ENCODE assay signal across 23 cellular contexts in the genomic region with DNA sequence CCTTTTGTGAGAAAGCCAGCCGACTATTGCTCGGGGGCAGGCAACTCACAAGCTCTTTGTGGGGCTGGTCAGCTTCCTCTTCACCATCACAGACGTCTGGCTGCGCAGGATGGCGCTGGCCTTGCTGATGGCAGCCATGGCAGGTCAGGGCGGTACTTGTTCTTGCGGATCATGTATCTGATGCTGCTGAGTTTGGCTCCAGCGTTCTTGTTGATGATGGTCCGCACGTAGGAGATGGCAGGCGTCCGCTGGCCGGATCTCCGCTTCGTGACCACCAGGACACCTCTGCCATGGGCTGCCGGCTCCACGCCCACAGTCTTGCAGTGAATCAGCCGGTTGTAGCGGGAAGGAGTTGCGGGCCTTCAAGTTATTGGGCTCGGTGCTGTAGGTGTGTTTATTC.
DNase-seq lines count a peak whose midpoint lies in the region; ATAC-seq, FAIRE-seq and TF ChIP-seq lines count a peak whose summit lies in the region.
"Had no signal": no experiment of that assay in that cellular context is flagged by ENCODE, and none has a peak within 500 bp of the region (broad histone marks: within the 10 kb centered on the region; RNA-seq: fewer than 3 reads in every experiment).

No MANE protein-coding gene starts in this region.

- H3K23me2 ChIP-seq in H1 (ENCODE audit: low read depth, low read length) = no peaks in the 10 kb centered on the region; the same call in 1 of the 2 replicates

- H3K4me3 ChIP-seq in H1 (ENCODE audit: extremely low read depth in 1 of 4, insufficient read depth in 2 of 4, low read depth in 3 of 4, low read length in 4 of 4) = no peak overlapping the region
- H3K4me3 ChIP-seq: A549; BLaER1 treated with 17β-estradiol and CSF1 and Interleukin-3, amounts not matched to agents 10 nM and 100 nM had no signal

- H2BK12ac ChIP-seq in H1 (ENCODE audit: low read depth, low read length) = no peak overlapping the region

- intact Hi-C loops in Right ventricle myocardium inferior (cut with DNase I) = no loop called here
- intact Hi-C loops in left ventricle myocardium superior (cut with micrococcal nuclease) = no loop called here

- no peaks in the 10 kb centered on the region for H3K4me1 Mint-ChIP-seq in neural crest cell
- H3K4me1 Mint-ChIP-seq: B cell had no signal

- H3K27me3 Mint-ChIP-seq in neural crest cell (ENCODE audit: low read depth) = peaks cover 4% of the 10 kb centered on the region

- TF ChIP-seq EP300 in H1 (IDR thresholded peaks at IDR 0.05; ENCODE audit: borderline replicate concordance in 1 of 2, low read depth in 2 of 2, low read length in 2 of 2) = no peak

- H3K4me1 ChIP-seq in H1 (replicated peaks in 1 of 4; ENCODE audit: control insufficient read depth in 3 of 4, insufficient read depth in 4 of 4, low read length in 3 of 4) = no peaks in the 10 kb centered on the region
- H3K4me1 ChIP-seq: A549; BLaER1 treated with 17β-estradiol and CSF1 and Interleukin-3, amounts not matched to agents 10 nM and 100 nM; Caco-2 had no signal

- no peak overlapping the region for H3K27ac ChIP-seq in H1 (ENCODE audit: low read depth, low read length)
- H3K27ac ChIP-seq: 22Rv1; A549; BLaER1 treated with 17β-estradiol and CSF1 and Interleukin-3, amounts not matched to agents 10 nM and 100 nM; C4-2B had no signal

- TF ChIP-seq RAD21 in H1 (IDR thresholded peaks at IDR 0.05 in 1 of 2, conservative IDR thresholded peaks at IDR 0.05 in 1 of 2; ENCODE audit: low read depth in 2 of 2, low read length in 2 of 2) = no peak

- no peaks in the 10 kb centered on the region for H3K79me2 ChIP-seq in H1 (ENCODE audit: control insufficient read depth in 1 of 2, insufficient read depth in 2 of 2, low read length in 2 of 2)

- H3K23ac ChIP-seq in H1 (ENCODE audit: insufficient read length) = no peak overlapping the region

- TF ChIP-seq CTCF in H1 (IDR thresholded peaks at IDR 0.05; ENCODE audit: control extremely low read depth in 1 of 3, insufficient read depth in 1 of 3, low read depth in 1 of 3, low read length in 3 of 3) = no peak
- TF ChIP-seq CTCF in neural crest cell (conservative IDR thresholded peaks at IDR 0.05) = no peak

- H3K9ac ChIP-seq in H1 (replicated peaks in 1 of 4; ENCODE audit: extremely low read depth in 1 of 4, low read depth in 3 of 4, low read length in 3 of 4) = no peak overlapping the region
- H3K9ac ChIP-seq: BLaER1 treated with 17β-estradiol and CSF1 and Interleukin-3, amounts not matched to agents 10 nM and 100 nM had no signal

- DNase-seq in Right ventricle myocardium inferior (ENCODE audit: missing footprints) (peak; percentile 56), left ventricle myocardium superior (no peak), H1 (ENCODE audit: low read depth in 1 of 2, low spot score in 2 of 2) (no peak), neural crest cell (ENCODE audit: low read depth, low spot score) (no peak), islet precursor cell (no peak), T-helper 9 cell (no peak)
- no peak for DNase-seq in activated effector memory CD4-positive, alpha-beta T cell treated with Interleukin-2 at 50 U/mL for 16 hours
- DNase-seq: AML-193; Caco-2; Calu3; CD4-positive, alpha-beta T cell; CD8-positive, alpha-beta T cell; DMS79 treated with DMSO at 0.1 percent for 48 hours; GF-D8 had no signal

- no peak overlapping the region for H3K18ac ChIP-seq in H1 (ENCODE audit: extremely low read depth, low read length)

- H4K5ac ChIP-seq in H1 (ENCODE audit: insufficient read length, low read depth, low read length) = no peak overlapping the region

- CTCF ChIA-PET in H1 (lab: Charles Lee; ENCODE audit: partially characterized antibody) = interaction anchor here (0.7 to 1.3 kb wide), 3 partner anchors 45 to 240 kb away, joined by 3 read pairs; no protein-coding TSS in a partner anchor

- 86% methylated on average over 18 of the region's 21 CpGs; no CpG with 5 or more reads in 1 of the 2 experiments for WGBS in H1 (ENCODE audit: extremely low coverage in 1 of 2, insufficient coverage in 1 of 2, insufficient read length in 1 of 2, insufficient replicate concordance in 2 of 2, low coverage in 1 of 2, low lambda C conversion rate in 2 of 2, missing lambda C conversion rate in 1 of 2), 2 experiments

- H3K36me3 Mint-ChIP-seq in neural crest cell (ENCODE audit: low read depth) = no peaks in the 10 kb centered on the region
- H3K36me3 Mint-ChIP-seq: CD8-positive, alpha-beta T cell had no signal

- POLR2A ChIA-PET in H1 (lab: Charles Lee; ENCODE audit: partially characterized antibody) = interaction anchor here (1.0 kb wide), 1 partner anchor 13 kb away, joined by 3 read pairs; no protein-coding TSS in a partner anchor

- no peaks in the 10 kb centered on the region for H3K27me3 ChIP-seq in H1 (replicated peaks in 1 of 4; ENCODE audit: control insufficient read depth in 3 of 4, extremely low read depth in 1 of 4, insufficient read depth in 3 of 4, low read length in 3 of 4)

- H2BK5ac ChIP-seq in H1 (ENCODE audit: low read depth, low read length) = no peak overlapping the region

- H4K20me1 ChIP-seq in H1 (replicated peaks in 1 of 2; ENCODE audit: control insufficient read depth in 1 of 2, insufficient read depth in 2 of 2, low read length in 2 of 2) = no peaks in the 10 kb centered on the region
- H4K20me1 ChIP-seq: BLaER1 treated with 17β-estradiol and CSF1 and Interleukin-3, amounts not matched to agents 10 nM and 100 nM had no signal

- peak overlapping the region; percentile 37; the same call in 1 of the 2 replicates for H4K8ac ChIP-seq in H1 (ENCODE audit: extremely low read depth, insufficient read depth, low read length)

- no peak overlapping the region for H3K4me2 ChIP-seq in H1 (ENCODE audit: insufficient read depth in 1 of 2, low read depth in 2 of 2, low read length in 2 of 2)
- H3K4me2 ChIP-seq: A549; BLaER1 treated with 17β-estradiol and CSF1 and Interleukin-3, amounts not matched to agents 10 nM and 100 nM had no signal

- no peak for TF ChIP-seq POLR2A in H1 (IDR thresholded peaks at IDR 0.05; ENCODE audit: control extremely low read depth in 1 of 2, low read depth in 2 of 2, low read length in 2 of 2)

- no peak overlapping the region for H3K4me3 Mint-ChIP-seq in neural crest cell
- H3K4me3 Mint-ChIP-seq: B cell; CD4-positive, alpha-beta T cell; CD8-positive, alpha-beta T cell had no signal

- no peak overlapping the region for H3K4ac ChIP-seq in H1 (replicated peaks; ENCODE audit: insufficient read length, low read depth, low read length)

- FAIRE-seq in H1 (lab: Jason Lieb, UNC) = no peak
- FAIRE-seq: A549, D721Med, G401.6, GM12891, GM19239 had no signal

- H3K27ac Mint-ChIP-seq in neural crest cell (ENCODE audit: unreplicated experiment) = peak overlapping the region; percentile 58
- H3K27ac Mint-ChIP-seq: B cell; CD4-positive, alpha-beta T cell; CD8-positive, alpha-beta T cell had no signal

- no peaks in the 10 kb centered on the region for H3K79me1 ChIP-seq in H1 (ENCODE audit: low read depth, low read length)

- no peak overlapping the region for H3K56ac ChIP-seq in H1 (replicated peaks; ENCODE audit: insufficient read length, low read depth, low read length)

- no peak overlapping the region for H3K14ac ChIP-seq in H1 (ENCODE audit: insufficient read length)

- H3K9me3 Mint-ChIP-seq in neural crest cell = peaks cover 2% of the 10 kb centered on the region
- H3K9me3 Mint-ChIP-seq: CD4-positive, alpha-beta T cell; CD8-positive, alpha-beta T cell had no signal

- H2AFZ ChIP-seq in H1 (ENCODE audit: low read length) = no peak overlapping the region

- H2AK5ac ChIP-seq in H1 (ENCODE audit: low read depth, low read length) = no peak overlapping the region

- no peak overlapping the region for H2BK15ac ChIP-seq in H1 (ENCODE audit: low read length)

- no peak for ATAC-seq in Right ventricle myocardium inferior
- ATAC-seq in left ventricle myocardium superior = no peak
- ATAC-seq: A549; CD8-positive, alpha-beta T cell had no signal

- no peak overlapping the region for H4K91ac ChIP-seq in H1 (replicated peaks; ENCODE audit: insufficient read length, low read length)

- H3K36me3 ChIP-seq in H1 (ENCODE audit: control insufficient read depth in 2 of 4, insufficient read depth in 4 of 4, low read length in 3 of 4) = no peaks in the 10 kb centered on the region
- H3K36me3 ChIP-seq: BLaER1 treated with 17β-estradiol and CSF1 and Interleukin-3, amounts not matched to agents 10 nM and 100 nM had no signal

- H3K9me3 ChIP-seq in H1 (ENCODE audit: insufficient read depth in 2 of 2, low read depth in 1 of 2, low read length in 1 of 2) = no peaks in the 10 kb centered on the region
- H3K9me3 ChIP-seq: A549; BLaER1 treated with 17β-estradiol and CSF1 and Interleukin-3, amounts not matched to agents 10 nM and 100 nM; Caco-2 had no signal

- H2BK120ac ChIP-seq in H1 (replicated peaks; ENCODE audit: low read depth, low read length) = no peak overlapping the region

- H2BK20ac ChIP-seq in H1 (ENCODE audit: low read length) = no peak overlapping the region

TF ChIP-seq in H1, 55 proteins besides CTCF, POLR2A, EP300 and RAD21:
- TF ChIP-seq NRF1 (IDR thresholded peaks at IDR 0.05; ENCODE audit: low read depth, low read length) = no peak
- TF ChIP-seq POLR2AphosphoS5 (IDR thresholded peaks at IDR 0.05; ENCODE audit: low read depth, low read length) = no peak
- no peak for TF ChIP-seq RXRA (IDR thresholded peaks at IDR 0.05; ENCODE audit: insufficient read depth, low read depth, low read length)
- TF ChIP-seq SAP30 (IDR thresholded peaks at IDR 0.05; ENCODE audit: insufficient read depth, insufficient replicate concordance, low read length) = no peak
- TF ChIP-seq RNF2 (IDR thresholded peaks at IDR 0.05; ENCODE audit: borderline replicate concordance, low read depth, low read length, missing control alignments, poor library complexity, severe bottlenecking) = no peak
- no peak for TF ChIP-seq SP1 (IDR thresholded peaks at IDR 0.05; ENCODE audit: low read depth, low read length)
- TF ChIP-seq TBP (IDR thresholded peaks at IDR 0.05; ENCODE audit: low read depth, low read length) = no peak
- no peak for TF ChIP-seq TAF1 (IDR thresholded peaks at IDR 0.05; ENCODE audit: low read depth, low read length)
